9 cellular contexts compared by ENCODE assay signal in the genomic region with DNA sequence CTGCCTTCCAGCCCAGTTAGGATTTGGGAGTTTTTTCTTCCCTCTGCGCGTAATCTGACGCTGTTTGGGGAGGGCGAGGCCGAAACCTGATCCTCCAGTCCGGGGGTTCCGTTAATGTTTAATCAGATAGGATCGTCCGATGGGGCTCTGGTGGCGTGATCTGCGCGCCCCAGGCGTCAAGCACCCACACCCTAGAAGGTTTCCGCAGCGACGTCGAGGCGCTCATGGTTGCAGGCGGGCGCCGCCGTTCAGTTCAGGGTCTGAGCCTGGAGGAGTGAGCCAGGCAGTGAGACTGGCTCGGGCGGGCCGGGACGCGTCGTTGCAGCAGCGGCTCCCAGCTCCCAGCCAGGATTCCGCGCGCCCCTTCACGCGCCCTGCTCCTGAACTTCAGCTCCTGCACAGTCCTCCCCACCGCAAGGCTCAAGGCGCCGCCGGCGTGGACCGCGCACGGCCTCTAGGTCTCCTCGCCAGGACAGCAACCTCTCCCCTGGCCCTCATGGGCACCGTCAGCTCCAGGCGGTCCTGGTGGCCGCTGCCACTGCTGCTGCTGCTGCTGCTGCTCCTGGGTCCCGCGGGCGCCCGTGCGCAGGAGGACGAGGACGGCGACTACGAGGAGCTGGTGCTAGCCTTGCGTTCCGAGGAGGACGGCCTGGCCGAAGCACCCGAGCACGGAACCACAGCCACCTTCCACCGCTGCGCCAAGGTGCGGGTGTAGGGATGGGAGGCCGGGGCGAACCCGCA. TPM values are rescaled to one million over a fixed set of nuclear protein-coding genes. Genes with fewer than 3 reads are reported as not detected.
A peak's percentile ranks its signal among the peaks of the same experiment; 100 is the strongest.
DNase-seq lines count a peak whose midpoint lies in the region; ATAC-seq lines count a peak whose summit lies in the region.
"Had no signal": no experiment of that assay in that cellular context is flagged by ENCODE, and none has a peak within 500 bp of the region (broad histone marks: within the 10 kb centered on the region; RNA-seq: fewer than 3 reads in every experiment).

A gene (plus strand): TSS at position 207 of the 741 bp plus-strand sequence. CDS start 290 bp downstream, at position 497.

- peak within 1 kb of the TSS; percentile 81 for H3K4me2 ChIP-seq in skeletal muscle satellite cell (ENCODE audit: low read length)

- H3K27me3 ChIP-seq in HUES48 (ENCODE audit: control insufficient read depth, insufficient read depth, low read length) (peaks cover 51% of the 10 kb centered on the region), adipocyte (replicated peaks; ENCODE audit: control insufficient read depth, insufficient read depth, low read length) (peaks cover 39% of the 10 kb centered on the region), skeletal muscle satellite cell (ENCODE audit: control insufficient read depth, insufficient read depth, low read length) (peaks cover 86% of the 10 kb centered on the region)

- H3K4me3 ChIP-seq in HUES48 (ENCODE audit: low read depth, low read length): peak within 1 kb of the TSS; percentile 73
- H3K4me3 ChIP-seq in adipocyte (ENCODE audit: low read length): peak within 1 kb of the TSS; percentile 79
- peak within 1 kb of the TSS; percentile 53 for H3K4me3 ChIP-seq in iPS-18c (ENCODE audit: insufficient read depth, low read depth, low read length)
- peak within 1 kb of the TSS; percentile 54 for H3K4me3 ChIP-seq in skeletal muscle satellite cell (ENCODE audit: low read length)

- H3K9ac ChIP-seq in HUES48 (ENCODE audit: low read depth, low read length) (peak within 1 kb of the TSS; percentile 53; the same call in 1 of the 2 replicates), adipocyte (ENCODE audit: low read length) (peak within 1 kb of the TSS; percentile 73), skeletal muscle satellite cell (ENCODE audit: low read depth, low read length) (no peak within 1 kb of the TSS)

- H3K27ac ChIP-seq in HUES48 (ENCODE audit: low read depth, low read length): no peak within 1 kb of the TSS

- H3K9me3 ChIP-seq in HUES48 (ENCODE audit: control insufficient read depth, insufficient read depth, low read length) (no peaks in the 10 kb centered on the region), adipocyte (ENCODE audit: control insufficient read depth, low read length) (no peaks in the 10 kb centered on the region), iPS-18c (ENCODE audit: control insufficient read depth, insufficient read depth, low read length) (peaks cover 3% of the 10 kb centered on the region), skeletal muscle satellite cell (replicated peaks; ENCODE audit: low read length) (no peaks in the 10 kb centered on the region)

- H3K4me1 ChIP-seq in HUES48 (ENCODE audit: control insufficient read depth, insufficient read depth, low read length) (peaks cover 23% of the 10 kb centered on the region), adipocyte (ENCODE audit: control insufficient read depth, insufficient read depth, low read length) (peaks cover 17% of the 10 kb centered on the region), skeletal muscle satellite cell (ENCODE audit: control insufficient read depth, insufficient read depth, low read length) (peaks cover 9% of the 10 kb centered on the region)

- ATAC-seq in GM21786 (IDR thresholded peaks at IDR 0.05; ENCODE audit: unreplicated experiment) (no peak), HG02610 (IDR thresholded peaks at IDR 0.05; ENCODE audit: unreplicated experiment) (no peak), GM18861 (IDR thresholded peaks at IDR 0.05; ENCODE audit: unreplicated experiment) (no peak), HG02623 (IDR thresholded peaks at IDR 0.05; ENCODE audit: unreplicated experiment) (no peak)

- H3K36me3 ChIP-seq in HUES48 (ENCODE audit: control insufficient read depth, insufficient read depth, low read length) (peaks cover 11% of the 10 kb centered on the region), adipocyte (ENCODE audit: control insufficient read depth, insufficient read depth, low read length, severe bottlenecking) (peaks cover 6% of the 10 kb centered on the region), skeletal muscle satellite cell (ENCODE audit: insufficient read depth, low read length) (no peaks in the 10 kb centered on the region)

- DNase-seq in adipocyte (ENCODE audit: low read depth): peak; percentile 56

RNA-seq across cellular contexts. Expression of the gene that starts here (rescaled TPM):
- total RNA-seq in skeletal muscle satellite cell (2012; rRNA removed): 0.22 and 0.51 TPM in 2 replicates
- total RNA-seq: RPMI7951 had no signal
